In genomic region chr9:120974181-120974580, GRCh38 we compare ENCODE assay signal across 12 cellular contexts. TPM values are rescaled to one million over a fixed set of nuclear protein-coding genes. Genes with fewer than 3 reads are reported as not detected.
DNase-seq lines count a peak whose midpoint lies in the region; TF ChIP-seq lines count a peak whose summit lies in the region.
"Had no signal": no experiment of that assay in that cellular context is flagged by ENCODE, and none has a peak within 500 bp of the region (broad histone marks: within the 10 kb centered on the region; RNA-seq: fewer than 3 reads in every experiment).

No MANE protein-coding gene starts in this region.

- no peak overlapping the region for H3K4me2 ChIP-seq in OCI-LY7 (ENCODE audit: low read length)
- H3K4me2 ChIP-seq in SK-N-SH, result no peak overlapping the region

- no peak for TF ChIP-seq RAD21 in SK-N-SH (IDR thresholded peaks at IDR 0.05; ENCODE audit: low read length)

- TF ChIP-seq EP300 in SK-N-SH (IDR thresholded peaks at IDR 0.05; ENCODE audit: borderline replicate concordance in 1 of 2, low read depth in 1 of 2, low read length in 1 of 2), result no peak

- H3K27ac Mint-ChIP-seq in CD8-positive, alpha-beta memory T cell, result peak overlapping the region in 5 of 8 donors; percentile 1 to 90 (median 64)
- H3K27ac Mint-ChIP-seq in nephron, result peak overlapping the region; percentile 51 to 89 (median 87)

- no peaks in the 10 kb centered on the region for H3K9me3 Mint-ChIP-seq in CD8-positive, alpha-beta memory T cell
- no peaks in the 10 kb centered on the region for H3K9me3 Mint-ChIP-seq in nephron

- H3K9me2 ChIP-seq in OCI-LY7 (ENCODE audit: insufficient read depth, low read length), result no peaks in the 10 kb centered on the region
- no peaks in the 10 kb centered on the region for H3K9me2 ChIP-seq in SK-N-SH

- DNase-seq in CD8-positive, alpha-beta memory T cell, result no peak
- DNase-seq in OCI-LY7 (ENCODE audit: low spot score), result no peak
- DNase-seq in cardiac fibroblast (ENCODE audit: low read depth in 2 of 2), result peak; percentile 10 to 46
- no peak for DNase-seq in epidermal melanocyte (ENCODE audit: insufficient read length, low spot score)
- no peak for DNase-seq in SK-N-SH
- no peak for DNase-seq in NCI-H1092 (lab: John Stamatoyannopoulos, UW)
- DNase-seq: MG63, NCI-H1105 treated with DMSO at 0.1 percent for 48 hours, NCI-H187, NCI-H446, NCI-H748 treated with DMSO at 0.1 percent for 48 hours had no signal

- no peak for TF ChIP-seq CTCF in OCI-LY7 (conservative IDR thresholded peaks at IDR 0.05; ENCODE audit: low read length)
- no peak for TF ChIP-seq CTCF in cardiac fibroblast (IDR thresholded peaks at IDR 0.05; ENCODE audit: low read depth, low read length)
- TF ChIP-seq CTCF in nephron (IDR thresholded peaks at IDR 0.05; ENCODE audit: unreplicated experiment in 3 of 3), result no peak
- no peak for TF ChIP-seq CTCF in SK-N-SH (IDR thresholded peaks at IDR 0.05)

- WGBS in SK-N-SH (ENCODE audit: low lambda C conversion rate), result 94% methylated on average over 2 of the region's 2 CpGs

- H3K27me3 Mint-ChIP-seq in CD8-positive, alpha-beta memory T cell, result no peaks in the 10 kb centered on the region
- no peaks in the 10 kb centered on the region for H3K27me3 Mint-ChIP-seq in nephron (ENCODE audit: low read depth)

- no peak overlapping the region for H3K4me3 ChIP-seq in CD8-positive, alpha-beta memory T cell (ENCODE audit: low read length)
- H3K4me3 ChIP-seq in OCI-LY7 (ENCODE audit: low read depth, low read length, poor library complexity, severe bottlenecking), result no peak overlapping the region
- H3K4me3 ChIP-seq in cardiac fibroblast (replicated peaks in 1 of 2; ENCODE audit: low read depth in 2 of 2, low read length in 2 of 2), result no peak overlapping the region
- H3K4me3 ChIP-seq in SK-N-SH (ENCODE audit: low read depth in 2 of 2, low read length in 1 of 2), result no peak overlapping the region
- H3K4me3 ChIP-seq: MG63 had no signal

- peaks cover 0 to 1% (median 0%) of the 10 kb centered on the region in 3 donors for H3K36me3 Mint-ChIP-seq in CD8-positive, alpha-beta memory T cell
- H3K36me3 Mint-ChIP-seq in nephron (ENCODE audit: low read depth), result no peaks in the 10 kb centered on the region

- H2AFZ ChIP-seq in OCI-LY7 (ENCODE audit: low read length), result peak overlapping the region; percentile 53; the same call in 1 of the 2 replicates
- H2AFZ ChIP-seq in SK-N-SH (ENCODE audit: low read depth), result no peak overlapping the region

- POLR2A ChIA-PET in CD8-positive, alpha-beta memory T cell (lab: Charles Lee), result interaction anchor here (0.6 kb wide), 1 partner anchor 219 kb away, joined by 3 read pairs; no protein-coding TSS in a partner anchor
- POLR2A ChIA-PET in OCI-LY7 (lab: Charles Lee), result interaction anchor here (1.1 kb wide), 1 partner anchor 10 kb away, joined by 3 read pairs; no protein-coding TSS in a partner anchor
- POLR2A ChIA-PET in SK-N-SH (lab: Yijun Ruan, JAX), result no interaction called here

- no peak overlapping the region for H3K9ac ChIP-seq in SK-N-SH

- no peaks in the 10 kb centered on the region for H3K27me3 ChIP-seq in CD8-positive, alpha-beta memory T cell (ENCODE audit: insufficient read depth, low read length, poor library complexity, severe bottlenecking)
- H3K27me3 ChIP-seq in SK-N-SH (ENCODE audit: insufficient read depth), result no peaks in the 10 kb centered on the region
- H3K27me3 ChIP-seq: MG63 had no signal

- no TSS peak for BruUV-seq in OCI-LY7 (replicated peaks; lab: Mats Ljungman, UMichigan)

- peaks cover 13% of the 10 kb centered on the region for H3K4me1 ChIP-seq in CD8-positive, alpha-beta memory T cell (ENCODE audit: insufficient read depth, low read length)
- H3K4me1 ChIP-seq in OCI-LY7 (ENCODE audit: insufficient read depth, low read length, poor library complexity, severe bottlenecking) (peaks cover 16% of the 10 kb centered on the region), SK-N-SH (ENCODE audit: control insufficient read depth in 1 of 2, insufficient read depth in 2 of 2, low read depth in 1 of 2, low read length in 1 of 2) (no peaks in the 10 kb centered on the region)

- peaks cover 13 to 19% (median 18%) of the 10 kb centered on the region in 3 donors for H3K4me1 Mint-ChIP-seq in CD8-positive, alpha-beta memory T cell
- peaks cover 41% of the 10 kb centered on the region for H3K4me1 Mint-ChIP-seq in nephron

- CTCF ChIA-PET in CD8-positive, alpha-beta memory T cell (lab: Charles Lee), result interaction anchor here (0.8 kb wide), 1 partner anchor 9 kb away, joined by 4 read pairs; no protein-coding TSS in a partner anchor
- CTCF ChIA-PET in OCI-LY7 (lab: Charles Lee; ENCODE audit: unreplicated experiment) (no interaction called here), SK-N-SH (lab: Yijun Ruan, JAX) (no interaction called here)

- no peak overlapping the region for H3K27ac ChIP-seq in CD8-positive, alpha-beta memory T cell (ENCODE audit: low read depth, low read length)
- H3K27ac ChIP-seq in OCI-LY7 (ENCODE audit: low read depth, low read length, poor library complexity, severe bottlenecking) (no peak overlapping the region), SK-N-SH (ENCODE audit: low read depth in 2 of 2, low read length in 1 of 2) (no peak overlapping the region)

- H3K79me2 ChIP-seq in OCI-LY7 (ENCODE audit: insufficient read depth, low read depth, low read length), result no peaks in the 10 kb centered on the region
- H3K79me2 ChIP-seq in SK-N-SH (ENCODE audit: insufficient read depth), result no peaks in the 10 kb centered on the region

- H3F3A ChIP-seq in SK-N-SH (replicated peaks; ENCODE audit: insufficient read depth), result no peaks in the 10 kb centered on the region

- no peaks in the 10 kb centered on the region for H3K9me3 ChIP-seq in CD8-positive, alpha-beta memory T cell (ENCODE audit: low read length)
- H3K9me3 ChIP-seq in OCI-LY7 (ENCODE audit: low read length) (no peaks in the 10 kb centered on the region), SK-N-SH (no peaks in the 10 kb centered on the region)
- H3K9me3 ChIP-seq: MG63 had no signal

- H3K36me3 ChIP-seq in CD8-positive, alpha-beta memory T cell (ENCODE audit: insufficient read depth, low read length), result no peaks in the 10 kb centered on the region
- H3K36me3 ChIP-seq in OCI-LY7 (ENCODE audit: insufficient read depth, low read length) (no peaks in the 10 kb centered on the region), SK-N-SH (replicated peaks in 1 of 2; ENCODE audit: control insufficient read depth in 1 of 2, insufficient read depth in 2 of 2, low read length in 1 of 2) (no peaks in the 10 kb centered on the region)
- H3K36me3 ChIP-seq: MG63 had no signal

- H3K4me3 Mint-ChIP-seq in CD8-positive, alpha-beta memory T cell, result no peak overlapping the region
- H3K4me3 Mint-ChIP-seq in nephron, result no peak overlapping the region

- H4K20me1 ChIP-seq in OCI-LY7 (ENCODE audit: insufficient read depth, low read length) (no peaks in the 10 kb centered on the region), SK-N-SH (ENCODE audit: insufficient read depth) (no peaks in the 10 kb centered on the region)

- intact Hi-C loops in OCI-LY7 (cut with micrococcal nuclease; ENCODE audit: unreplicated experiment), result no loop called here

TF ChIP-seq in SK-N-SH, 30 proteins besides CTCF, POLR2A, EP300 and RAD21 (continues in another document):
- TF ChIP-seq RFX5 (IDR thresholded peaks at IDR 0.05; ENCODE audit: low read length) (no peak), FOXM1 (IDR thresholded peaks at IDR 0.05; ENCODE audit: low read depth) (no peak), NFIC (IDR thresholded peaks at IDR 0.05; ENCODE audit: borderline replicate concordance) (no peak), MAX (IDR thresholded peaks at IDR 0.05; ENCODE audit: low read depth) (no peak), POLR2AphosphoS5 (IDR thresholded peaks at IDR 0.05; ENCODE audit: low read depth, low read length) (no peak), FOSL2 (IDR thresholded peaks at IDR 0.05; ENCODE audit: borderline replicate concordance, low read depth) (no peak), ELF1 (IDR thresholded peaks at IDR 0.05) (no peak), SMC3 (IDR thresholded peaks at IDR 0.05; ENCODE audit: low read depth, low read length) (no peak), MEF2A (IDR thresholded peaks at IDR 0.05; ENCODE audit: borderline replicate concordance, low read depth) (no peak), TEAD4 (IDR thresholded peaks at IDR 0.05; ENCODE audit: borderline replicate concordance, insufficient read depth) (no peak), MXI1 (IDR thresholded peaks at IDR 0.05; ENCODE audit: low read depth, low read length) (no peak), JUND (IDR thresholded peaks at IDR 0.05) (no peak), RCOR1 (IDR thresholded peaks at IDR 0.05; ENCODE audit: low read length) (no peak), USF2 (IDR thresholded peaks at IDR 0.05; ENCODE audit: borderline replicate concordance, low read depth, low read length) (no peak), NRF1 (IDR thresholded peaks at IDR 0.05; ENCODE audit: low read depth, low read length) (no peak), GABPA (IDR thresholded peaks at IDR 0.05; ENCODE audit: low read depth) (no peak)
- TF ChIP-seq, protein P1, sequence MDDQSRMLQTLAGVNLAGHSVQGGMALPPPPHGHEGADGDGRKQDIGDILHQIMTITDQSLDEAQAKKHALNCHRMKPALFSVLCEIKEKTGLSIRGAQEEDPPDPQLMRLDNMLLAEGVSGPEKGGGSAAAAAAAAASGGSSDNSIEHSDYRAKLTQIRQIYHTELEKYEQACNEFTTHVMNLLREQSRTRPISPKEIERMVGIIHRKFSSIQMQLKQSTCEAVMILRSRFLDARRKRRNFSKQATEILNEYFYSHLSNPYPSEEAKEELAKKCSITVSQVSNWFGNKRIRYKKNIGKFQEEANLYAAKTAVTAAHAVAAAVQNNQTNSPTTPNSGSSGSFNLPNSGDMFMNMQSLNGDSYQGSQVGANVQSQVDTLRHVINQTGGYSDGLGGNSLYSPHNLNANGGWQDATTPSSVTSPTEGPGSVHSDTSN (IDR thresholded peaks at IDR 0.05), result no peak

RNA-seq across cellular contexts. Expression of gene TRAF1, which starts 47.6 kb away (rescaled TPM):
- 100 to 1,000 TPM; 316 to 322 TPM for total RNA-seq in CD8-positive, alpha-beta memory T cell
- 12.1 TPM for polyA plus RNA-seq in CD8-positive, alpha-beta memory T cell
- 23.7 and 24.2 TPM in 2 replicates for total RNA-seq in OCI-LY7 (2014; rRNA removed; shearing (Covaris generic))
- 40.3 and 50.5 TPM in 2 replicates for total RNA-seq in OCI-LY7 (2022)
- 1.2 and 1.5 TPM in 2 replicates for polyA plus RNA-seq in SK-N-SH (2012; rRNA removed)
- polyA plus RNA-seq in SK-N-SH (2012; cell fraction: cytosol; rRNA removed), result 0.54 and 0.84 TPM in 2 replicates
- polyA plus RNA-seq in SK-N-SH (2012; cell fraction: nucleus; rRNA removed), result 3.0 and 3.6 TPM in 2 replicates

Comparison
In these comparisons a context has a peak if more than half of its experiments do, and no peak if none do; other contexts are left out.
1. DNase-seq: peak in cardiac fibroblast (2 of 2); none in CD8-positive, alpha-beta memory T cell (0 of 5), OCI-LY7 (single experiment), epidermal melanocyte (single experiment), SK-N-SH (single experiment) and NCI-H1092 (single experiment).
2. RNA of gene TRAF1, which starts 47.6 kb away (total RNA-seq): 316 to 322 TPM in CD8-positive, alpha-beta memory T cell; 23.7 to 50.5 TPM in OCI-LY7; every median in the first group is over 4 times any median in the second.